1 cellular context compared by ENCODE assay signal in genomic region chr5:54180616-54181015, GRCh38.
TF ChIP-seq lines count a peak whose summit lies in the region.

No MANE protein-coding gene starts in this region.

TF ChIP-seq in GM23338, 12 proteins besides CTCF, POLR2A, EP300 and RAD21 (continued from another document):
- TF ChIP-seq JUNB (IDR thresholded peaks at IDR 0.05; ENCODE audit: unreplicated experiment) = no peak
- no peak for TF ChIP-seq CREB1 (CRISPR knock-in tag; IDR thresholded peaks at IDR 0.05; ENCODE audit: low read depth)
- no peak for TF ChIP-seq REST (IDR thresholded peaks at IDR 0.05; ENCODE audit: unreplicated experiment)
- no peak for TF ChIP-seq ZNF114 (CRISPR knock-in tag; IDR thresholded peaks at IDR 0.05)
- no peak for TF ChIP-seq EZH2 (IDR thresholded peaks at IDR 0.05; ENCODE audit: low read depth, unreplicated experiment)
- TF ChIP-seq ZNF331 (CRISPR knock-in tag; IDR thresholded peaks at IDR 0.05; ENCODE audit: low read depth) = no peak
- TF ChIP-seq POLR2AphosphoS5 (IDR thresholded peaks at IDR 0.05; ENCODE audit: low read depth) = no peak
